In the genomic region with DNA sequence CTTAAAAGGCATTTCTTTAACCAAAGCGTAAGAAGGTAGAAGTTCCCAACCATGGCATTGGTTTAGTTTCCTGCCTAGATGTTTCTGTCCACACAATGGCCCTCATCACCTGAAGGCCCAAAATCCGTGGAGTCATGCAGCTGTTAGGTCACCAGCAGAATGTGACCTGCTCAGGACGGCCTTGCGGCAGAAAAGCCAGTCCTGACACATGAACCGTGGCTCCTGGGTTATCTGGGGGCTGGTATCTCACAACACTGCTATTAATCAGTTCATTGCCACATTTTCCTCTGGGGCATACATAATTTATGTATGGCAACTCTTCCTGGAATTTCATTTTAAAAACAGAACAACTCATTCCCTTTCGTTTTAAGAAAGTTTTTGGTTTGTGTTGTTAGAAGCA, we compare ENCODE assay signal across 16 cellular contexts.
DNase-seq lines count a peak whose midpoint lies in the region; ATAC-seq and TF ChIP-seq lines count a peak whose summit lies in the region.
"Had no signal": no experiment of that assay in that cellular context is flagged by ENCODE, and none has a peak within 500 bp of the region (broad histone marks: within the 10 kb centered on the region; RNA-seq: fewer than 3 reads in every experiment).

No MANE protein-coding gene starts in this region.

- 0% methylated on average over 1 of the region's 6 CpGs; no CpG with 5 or more reads in 1 of the 2 experiments for WGBS in IMR-90 (ENCODE audit: extremely low coverage in 2 of 2, insufficient read length in 1 of 2), 2 experiments

- H2BK120ac ChIP-seq in IMR-90 (ENCODE audit: low read depth, low read length): no peak overlapping the region

- H3K4me2 ChIP-seq in IMR-90 (ENCODE audit: low read depth, low read length) (peak overlapping the region; percentile 37; the same call in 1 of the 2 replicates), PC-9 (no peak overlapping the region)
- H3K4me2 ChIP-seq: BLaER1 treated with 17β-estradiol and CSF1 and Interleukin-3, amounts not matched to agents 10 nM and 100 nM had no signal

- no peak overlapping the region for H3K4ac ChIP-seq in IMR-90 (ENCODE audit: low read depth, low read length)

- H2AK5ac ChIP-seq in IMR-90 (ENCODE audit: low read depth, low read length): no peak overlapping the region

- no peak overlapping the region for H4K5ac ChIP-seq in IMR-90 (ENCODE audit: low read depth, low read length)

- no peaks in the 10 kb centered on the region for H3K36me3 Mint-ChIP-seq in naive thymus-derived CD8-positive, alpha-beta T cell
- H3K36me3 Mint-ChIP-seq: CD8-positive, alpha-beta T cell; IgD-negative memory B cell had no signal

- no peak for DNase-seq in IMR-90
- DNase-seq in PC-9: peak in 1 of 2 experiments; percentile 33
- DNase-seq in left kidney (ENCODE audit: low read depth, low spot score): peak; percentile 15
- DNase-seq in naive thymus-derived CD8-positive, alpha-beta T cell: no peak
- DNase-seq in NCI-H128 (lab: John Stamatoyannopoulos, UW; ENCODE audit: unreplicated experiment): no peak
- DNase-seq in epidermal melanocyte (ENCODE audit: insufficient read length, low spot score): no peak
- DNase-seq in EL: no peak
- DNase-seq: Calu3; CD8-positive, alpha-beta T cell; DMS79 treated with DMSO at 0.1 percent for 48 hours; GM23248; H7 had no signal

- BruUV-seq in IMR-90 (replicated peaks; lab: Mats Ljungman, UMichigan) (no TSS peak), PC-9 (replicated peaks; lab: Mats Ljungman, UMichigan) (no TSS peak)

- CTCF ChIA-PET in IMR-90 (lab: Yijun Ruan, JAX) (no interaction called here), PC-9 (lab: Charles Lee) (no interaction called here)

- H3F3A ChIP-seq in PC-9 (ENCODE audit: insufficient read depth, low read depth): 0 out of 2 replicates have a peak, but pooled peaks cover 3% of the 10 kb centered on the region

- H3K23ac ChIP-seq in IMR-90 (ENCODE audit: low read depth, low read length): no peak overlapping the region

- in situ Hi-C loops in IMR-90 (cut with MboI; ENCODE audit: low sequenced_read_pairs): no loop called here

- H2BK5ac ChIP-seq in IMR-90 (ENCODE audit: low read depth, low read length, poor library complexity, severe bottlenecking): no peak overlapping the region

- no peak overlapping the region for H4K91ac ChIP-seq in IMR-90 (ENCODE audit: insufficient read depth, low read depth, low read length)

- H3K27me3 ChIP-seq in IMR-90 (ENCODE audit: control insufficient read depth, insufficient read depth, low read length) (peaks cover under 1% of the 10 kb centered on the region; the same call in 1 of the 2 replicates), PC-9 (ENCODE audit: insufficient read depth, low read depth) (no peaks in the 10 kb centered on the region)
- H3K27me3 ChIP-seq: BLaER1 treated with 17β-estradiol and CSF1 and Interleukin-3, amounts not matched to agents 10 nM and 100 nM had no signal

- TF ChIP-seq CTCF in IMR-90 (conservative IDR thresholded peaks at IDR 0.05; ENCODE audit: low read depth, low read length): no peak
- TF ChIP-seq CTCF in PC-9 (conservative IDR thresholded peaks at IDR 0.05): no peak

- no peak overlapping the region for H2BK15ac ChIP-seq in IMR-90 (ENCODE audit: low read depth, low read length)

- no peak overlapping the region for H2BK20ac ChIP-seq in IMR-90 (ENCODE audit: low read depth, low read length)

- no peak overlapping the region for H3K18ac ChIP-seq in IMR-90 (ENCODE audit: low read depth, low read length)

- H3K4me1 ChIP-seq in IMR-90 (ENCODE audit: control insufficient read depth, insufficient read depth, low read length) (peaks cover 2% of the 10 kb centered on the region; the same call in 1 of the 2 replicates), PC-9 (replicated peaks; ENCODE audit: insufficient read depth) (no peaks in the 10 kb centered on the region)
- H3K4me1 ChIP-seq: BLaER1 treated with 17β-estradiol and CSF1 and Interleukin-3, amounts not matched to agents 10 nM and 100 nM had no signal

- intact Hi-C loops in IMR-90 (cut with micrococcal nuclease) (no loop called here), PC-9 (cut with micrococcal nuclease; ENCODE audit: unreplicated experiment) (no loop called here)

- H2AK9ac ChIP-seq in IMR-90 (replicated peaks; ENCODE audit: low read depth, low read length, poor library complexity): no peak overlapping the region

- H3K9ac ChIP-seq in IMR-90 (ENCODE audit: low read depth, low read length): no peak overlapping the region
- H3K9ac ChIP-seq: BLaER1 treated with 17β-estradiol and CSF1 and Interleukin-3, amounts not matched to agents 10 nM and 100 nM; GM23248 had no signal

- H3K27ac ChIP-seq in IMR-90 (ENCODE audit: insufficient read depth, low read length) (no peak overlapping the region), PC-9 (peak overlapping the region; percentile 65)
- H3K27ac ChIP-seq: BLaER1 treated with 17β-estradiol and CSF1 and Interleukin-3, amounts not matched to agents 10 nM and 100 nM; GM23248 had no signal

- H3K36me3 ChIP-seq in IMR-90 (ENCODE audit: control insufficient read depth, insufficient read depth, low read length) (no peaks in the 10 kb centered on the region), PC-9 (ENCODE audit: low read depth) (no peaks in the 10 kb centered on the region)
- H3K36me3 ChIP-seq: BLaER1 treated with 17β-estradiol and CSF1 and Interleukin-3, amounts not matched to agents 10 nM and 100 nM had no signal

- H3K79me2 ChIP-seq in PC-9 (ENCODE audit: low read depth): no peaks in the 10 kb centered on the region

- H3K9me3 ChIP-seq in IMR-90 (ENCODE audit: control insufficient read depth, insufficient read depth, low read length) (no peaks in the 10 kb centered on the region), PC-9 (ENCODE audit: insufficient read depth, low read depth) (peaks cover 7% of the 10 kb centered on the region; the same call in 1 of the 2 replicates)

- dilution Hi-C loops in IMR-90 (cut with HindIII; ENCODE audit: low sequenced_read_pairs, unreplicated experiment): no loop called here

- H2AFZ ChIP-seq in IMR-90 (replicated peaks; ENCODE audit: low read length, poor library complexity) (peak overlapping the region; percentile 33), PC-9 (no peak overlapping the region)
- H2AFZ ChIP-seq: GM23248 had no signal

- H3K27me3 Mint-ChIP-seq in naive thymus-derived CD8-positive, alpha-beta T cell: peaks cover 0 to 2% (median 0%) of the 10 kb centered on the region in 5 donors
- H3K27me3 Mint-ChIP-seq: B cell, IgD-negative memory B cell had no signal

- H3K9me3 Mint-ChIP-seq in naive thymus-derived CD8-positive, alpha-beta T cell: peaks cover 0 to 42% (median 11%) of the 10 kb centered on the region in 9 donors

- no peak overlapping the region for H3K14ac ChIP-seq in IMR-90 (replicated peaks; ENCODE audit: low read depth, low read length)

- no peak overlapping the region for H4K8ac ChIP-seq in IMR-90 (ENCODE audit: low read depth in 2 of 2, low read length in 2 of 2)

- H3K9me1 ChIP-seq in IMR-90 (ENCODE audit: insufficient read depth, low read length): no peaks in the 10 kb centered on the region

- no peaks in the 10 kb centered on the region; the same call in 1 of the 2 replicates for H3K9me2 ChIP-seq in PC-9 (ENCODE audit: insufficient read depth)

- H3K4me3 ChIP-seq in IMR-90 (ENCODE audit: insufficient read depth, low read depth, low read length) (no peak overlapping the region), PC-9 (no peak overlapping the region)
- H3K4me3 ChIP-seq: BLaER1 treated with 17β-estradiol and CSF1 and Interleukin-3, amounts not matched to agents 10 nM and 100 nM; GM12878; GM23248 had no signal

- no peak overlapping the region for H3K27ac Mint-ChIP-seq in naive thymus-derived CD8-positive, alpha-beta T cell
- H3K27ac Mint-ChIP-seq: B cell; CD8-positive, alpha-beta T cell; IgD-negative memory B cell had no signal

- H3K4me1 Mint-ChIP-seq in naive thymus-derived CD8-positive, alpha-beta T cell: no peaks in the 10 kb centered on the region
- H3K4me1 Mint-ChIP-seq: B cell, IgD-negative memory B cell had no signal

- H4K20me1 ChIP-seq in IMR-90 (ENCODE audit: insufficient read depth, low read length) (no peaks in the 10 kb centered on the region), PC-9 (ENCODE audit: insufficient read depth) (no peaks in the 10 kb centered on the region; the same call in 1 of the 2 replicates)
- H4K20me1 ChIP-seq: BLaER1 treated with 17β-estradiol and CSF1 and Interleukin-3, amounts not matched to agents 10 nM and 100 nM had no signal

- TF ChIP-seq RAD21 in IMR-90 (IDR thresholded peaks at IDR 0.05; ENCODE audit: low read length): no peak

- POLR2A ChIA-PET in IMR-90 (lab: Charles Lee; ENCODE audit: unreplicated experiment) (no interaction called here), PC-9 (lab: Charles Lee; ENCODE audit: unreplicated experiment) (no interaction called here)
- POLR2A ChIA-PET in naive thymus-derived CD8-positive, alpha-beta T cell (lab: Charles Lee): no interaction called here

- no peak for ATAC-seq in IMR-90 (ENCODE audit: low read depth)
- ATAC-seq in naive thymus-derived CD8-positive, alpha-beta T cell: no peak
- ATAC-seq: CD8-positive, alpha-beta T cell; GM12878 had no signal

- TF ChIP-seq POLR2A in IMR-90 (IDR thresholded peaks at IDR 0.05; ENCODE audit: low read depth, low read length): no peak

- H3K79me1 ChIP-seq in IMR-90 (ENCODE audit: low read depth in 1 of 2, low read length in 2 of 2): no peaks in the 10 kb centered on the region

- H3K4me3 Mint-ChIP-seq in naive thymus-derived CD8-positive, alpha-beta T cell: no peak overlapping the region
- H3K4me3 Mint-ChIP-seq: B cell; CD8-positive, alpha-beta T cell; IgD-negative memory B cell had no signal

- no peak overlapping the region for H3K56ac ChIP-seq in IMR-90 (ENCODE audit: extremely low read depth, insufficient read depth, low read length)

TF ChIP-seq in IMR-90, 13 proteins besides CTCF, POLR2A, EP300 and RAD21 (continues in another document):
- no peak for TF ChIP-seq BHLHE40 (IDR thresholded peaks at IDR 0.05; ENCODE audit: low read depth, low read length)
- no peak for TF ChIP-seq FOS (IDR thresholded peaks at IDR 0.05; ENCODE audit: low read depth, low read length)
- no peak for TF ChIP-seq RCOR1 (IDR thresholded peaks at IDR 0.05; ENCODE audit: insufficient replicate concordance, low read length)
- TF ChIP-seq CEBPB (IDR thresholded peaks at IDR 0.05; ENCODE audit: low read depth, low read length): no peak
- no peak for TF ChIP-seq MAZ (IDR thresholded peaks at IDR 0.05; ENCODE audit: borderline replicate concordance, low read depth, low read length)
- TF ChIP-seq NFE2L2 (IDR thresholded peaks at IDR 0.05; ENCODE audit: low read depth, low read length): no peak
- no peak for TF ChIP-seq MXI1 (IDR thresholded peaks at IDR 0.05; ENCODE audit: borderline replicate concordance, low read depth, low read length)
- TF ChIP-seq CHD1 (IDR thresholded peaks at IDR 0.05; ENCODE audit: low read depth, low read length): no peak
- TF ChIP-seq MAFK (IDR thresholded peaks at IDR 0.05; ENCODE audit: low read depth, low read length): no peak
